ENCODE assay signal across 9 cellular contexts in the genomic region with DNA sequence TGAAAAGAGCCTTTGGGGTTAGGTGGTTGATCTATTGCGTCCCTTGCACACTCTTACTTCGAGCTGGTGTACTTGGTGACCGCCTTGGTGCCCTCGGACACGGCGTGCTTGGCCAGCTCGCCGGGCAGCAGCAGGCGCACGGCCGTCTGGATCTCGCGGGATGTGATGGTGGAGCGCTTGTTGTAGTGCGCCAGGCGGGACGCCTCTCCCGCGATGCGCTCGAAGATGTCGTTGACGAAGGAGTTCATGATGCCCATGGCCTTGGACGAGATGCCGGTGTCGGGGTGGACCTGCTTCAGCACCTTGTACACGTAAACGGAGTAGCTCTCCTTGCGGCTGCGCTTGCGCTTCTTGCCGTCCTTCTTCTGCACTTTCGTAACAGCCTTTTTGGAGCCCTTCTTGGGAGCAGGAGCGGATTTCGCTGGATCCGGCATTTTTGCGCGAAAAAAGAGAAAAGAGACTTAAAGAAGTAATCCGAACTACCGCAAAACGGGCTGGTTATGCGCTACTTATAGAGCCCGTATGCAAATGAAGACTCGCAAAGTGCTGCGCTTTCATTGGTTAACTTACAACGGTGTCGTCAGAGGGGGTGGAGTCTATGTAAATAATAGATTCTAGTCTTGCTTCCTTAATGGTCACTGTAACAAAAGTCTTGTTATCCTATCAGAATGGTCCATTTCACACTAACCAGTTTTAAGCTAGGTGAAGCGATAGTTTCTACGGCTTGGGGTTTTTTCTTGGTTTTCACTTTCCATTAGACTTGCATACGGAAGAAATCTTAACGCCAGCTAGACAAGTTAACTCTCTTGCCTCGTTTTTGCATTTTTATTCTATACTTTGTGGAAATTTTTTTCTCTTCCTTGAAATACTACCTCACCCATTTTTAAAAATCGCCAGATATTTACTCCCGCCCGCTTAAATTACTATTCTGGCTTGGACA. TPM values are rescaled to one million over a fixed set of nuclear protein-coding genes. Genes with fewer than 3 reads are reported as not detected.
DNase-seq lines count a peak whose midpoint lies in the region; ATAC-seq and TF ChIP-seq lines count a peak whose summit lies in the region.
"Not testable (repeated sequence)": the region's sequence is repeated elsewhere in the genome, so short reads cannot be mapped to it uniquely, and the experiment has no call there.
"Had no signal": no experiment of that assay in that cellular context is flagged by ENCODE, and none has a peak within 500 bp of the region (broad histone marks: within the 10 kb centered on the region; RNA-seq: fewer than 3 reads in every experiment).

No MANE protein-coding gene starts in this region.

- H3K4me3 ChIP-seq in right lobe of liver, result peak overlapping the region; percentile 22 to 56 (median 52)

- H3K27ac ChIP-seq in right lobe of liver, result peak overlapping the region; percentile 53 to 76 (median 65)

- H3K9me3 ChIP-seq in right lobe of liver, result not testable (repeated sequence)

- intact Hi-C loops in right lobe of liver (cut with DNase I), result not testable (repeated sequence)

- H3K36me3 ChIP-seq in right lobe of liver, result not testable (repeated sequence)

- not testable (repeated sequence) for H3K27me3 ChIP-seq in right lobe of liver

- peak in 12 of 14 donors; percentile 37 to 96 (median 69) for DNase-seq in C1 segment of cervical spinal cord (lab: John Stamatoyannopoulos, UW)
- peak; percentile 95 for DNase-seq in NCI-H748 (lab: John Stamatoyannopoulos, UW; ENCODE audit: unreplicated experiment)
- DNase-seq in activated CD4-positive, alpha-beta T cell treated with anti-CD3 and anti-CD28 coated beads, Interleukin-2, amount 50 U/mL, for 1 hour, result peak; percentile 70
- DNase-seq in dermis microvascular lymphatic vessel endothelial cell (ENCODE audit: low read depth in 2 of 2), result peak; percentile 84 to 89
- peak; percentile 52 to 86 (median 77) for DNase-seq in right lobe of liver
- DNase-seq in stimulated activated CD4-positive, alpha-beta T cell treated with anti-CD3 and anti-CD28 coated beads, Interleukin-2, amount 100 ng/mL, for 48 hours, result peak; percentile 69 to 73

- not testable (repeated sequence) for TF ChIP-seq CTCF in right lobe of liver (IDR thresholded peaks at IDR 0.05)

- WGBS in right lobe of liver (ENCODE audit: insufficient coverage, low coverage, low lambda C conversion rate, missing lambda C conversion rate), result 0% methylated on average over 29 of the region's 55 CpGs

- TF ChIP-seq POLR2A in right lobe of liver (IDR thresholded peaks at IDR 0.05), result peak; percentile 85

- ATAC-seq in GM19395 (IDR thresholded peaks at IDR 0.05; ENCODE audit: unreplicated experiment) (peak; percentile 83), HG03521 (IDR thresholded peaks at IDR 0.05; ENCODE audit: unreplicated experiment) (peak; percentile 74), right lobe of liver (peak; percentile 88 to 93 (median 90))

- H3K4me1 ChIP-seq in right lobe of liver, result not testable (repeated sequence)

RNA-seq across cellular contexts. Expression of gene FCGR1A, which starts 29.7 kb away (rescaled TPM):
- total RNA-seq in dermis microvascular lymphatic vessel endothelial cell (not detected in 2 replicates), right lobe of liver (10 to 100 TPM in 1 of 6 experiments, 1 to 10 TPM in 5; 1.3 to 15.9 (median 3.6) TPM)
- total RNA-seq: activated CD8-positive, alpha-beta memory T cell treated with anti-CD3 and anti-CD28 coated beads for 36 hours had no signal

Comparison
In these comparisons a context has a peak if more than half of its experiments do, and no peak if none do; other contexts are left out.
1. Peak in every context shown above with its lines: DNase-seq, ATAC-seq, H3K4me3 ChIP-seq and H3K27ac ChIP-seq.